1 cellular context compared by ENCODE assay signal in the genomic region with DNA sequence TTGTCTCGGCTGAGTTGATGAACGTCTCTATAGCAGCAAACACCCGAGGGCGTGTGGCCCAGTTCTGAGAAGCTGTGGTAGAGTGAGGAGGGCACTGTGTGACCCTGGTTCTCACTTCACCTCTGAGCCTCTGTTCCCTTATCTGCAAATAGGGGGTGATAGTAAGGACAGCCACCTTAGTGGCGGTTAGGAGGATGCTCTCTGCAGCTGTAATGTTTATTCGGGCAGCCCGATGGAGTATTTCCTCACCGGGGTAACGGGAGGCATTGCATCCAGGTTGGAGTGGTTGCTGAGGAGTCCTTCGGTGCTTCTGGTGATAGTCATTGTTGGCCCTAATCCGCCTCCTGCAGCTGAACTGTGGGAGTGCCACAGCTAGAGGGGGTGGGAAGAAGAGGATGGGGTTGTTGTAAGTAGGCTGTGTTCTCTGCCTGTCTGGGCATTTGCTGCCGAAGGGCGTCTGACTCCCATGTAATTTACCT.
TF ChIP-seq lines count a peak whose summit lies in the region.

No MANE protein-coding gene starts in this region.

TF ChIP-seq in WTC11, 78 proteins besides CTCF, POLR2A, EP300 and RAD21 (continued from another document):
- TF ChIP-seq ERG (CRISPR knock-in tag; IDR thresholded peaks at IDR 0.05), result no peak
- no peak for TF ChIP-seq NR1H2 (CRISPR knock-in tag; IDR thresholded peaks at IDR 0.05)
- no peak for TF ChIP-seq CBFB (CRISPR knock-in tag; IDR thresholded peaks at IDR 0.05; ENCODE audit: low read depth)
- TF ChIP-seq ZSCAN18 (CRISPR knock-in tag; IDR thresholded peaks at IDR 0.05), result no peak
- no peak for TF ChIP-seq RELA (CRISPR knock-in tag; IDR thresholded peaks at IDR 0.05; ENCODE audit: borderline replicate concordance)
- TF ChIP-seq FOXP1 (CRISPR knock-in tag; IDR thresholded peaks at IDR 0.05; ENCODE audit: borderline replicate concordance), result no peak
- TF ChIP-seq MYBL2 (CRISPR knock-in tag; IDR thresholded peaks at IDR 0.05), result no peak
- TF ChIP-seq ATF2 (CRISPR knock-in tag; IDR thresholded peaks at IDR 0.05; ENCODE audit: borderline replicate concordance, low read depth), result no peak
- no peak for TF ChIP-seq USF1 (CRISPR knock-in tag; IDR thresholded peaks at IDR 0.05)
TF ChIP-seq in WTC11: peak in this region for 2.
